Comparison of ENCODE assay signal across 1 cellular context in genomic region chr6:14974372-14974771, GRCh38.
A peak's percentile ranks its signal among the peaks of the same experiment; 100 is the strongest.
TF ChIP-seq lines count a peak whose summit lies in the region.

No MANE protein-coding gene starts in this region.

TF ChIP-seq in K562, 482 proteins besides CTCF, POLR2A, EP300 and RAD21 (continued from another document):
- TF ChIP-seq TSHZ1 (CRISPR knock-in tag; IDR thresholded peaks at IDR 0.05) (no peak), ZNF316 (IDR thresholded peaks at IDR 0.05) (peak; percentile 73), TAF15 (IDR thresholded peaks at IDR 0.05; ENCODE audit: low read depth, low read length) (no peak), GABPB1 (CRISPR knock-in tag; IDR thresholded peaks at IDR 0.05) (no peak), C11orf30 (IDR thresholded peaks at IDR 0.05; ENCODE audit: low read depth) (peak; percentile 71), MAFF (IDR thresholded peaks at IDR 0.05; ENCODE audit: low read length) (peak; percentile 23; the same call in 1 of the 2 replicates), SAFB2 (IDR thresholded peaks at IDR 0.05; ENCODE audit: borderline replicate concordance, low read depth, low read length, severe bottlenecking) (no peak), POLR2AphosphoS2 (IDR thresholded peaks at IDR 0.05; ENCODE audit: low read length) (no peak)
TF ChIP-seq in K562: peak in this region for 4.
